Comparison of ENCODE assay signal across 8 cellular contexts in the genomic region with DNA sequence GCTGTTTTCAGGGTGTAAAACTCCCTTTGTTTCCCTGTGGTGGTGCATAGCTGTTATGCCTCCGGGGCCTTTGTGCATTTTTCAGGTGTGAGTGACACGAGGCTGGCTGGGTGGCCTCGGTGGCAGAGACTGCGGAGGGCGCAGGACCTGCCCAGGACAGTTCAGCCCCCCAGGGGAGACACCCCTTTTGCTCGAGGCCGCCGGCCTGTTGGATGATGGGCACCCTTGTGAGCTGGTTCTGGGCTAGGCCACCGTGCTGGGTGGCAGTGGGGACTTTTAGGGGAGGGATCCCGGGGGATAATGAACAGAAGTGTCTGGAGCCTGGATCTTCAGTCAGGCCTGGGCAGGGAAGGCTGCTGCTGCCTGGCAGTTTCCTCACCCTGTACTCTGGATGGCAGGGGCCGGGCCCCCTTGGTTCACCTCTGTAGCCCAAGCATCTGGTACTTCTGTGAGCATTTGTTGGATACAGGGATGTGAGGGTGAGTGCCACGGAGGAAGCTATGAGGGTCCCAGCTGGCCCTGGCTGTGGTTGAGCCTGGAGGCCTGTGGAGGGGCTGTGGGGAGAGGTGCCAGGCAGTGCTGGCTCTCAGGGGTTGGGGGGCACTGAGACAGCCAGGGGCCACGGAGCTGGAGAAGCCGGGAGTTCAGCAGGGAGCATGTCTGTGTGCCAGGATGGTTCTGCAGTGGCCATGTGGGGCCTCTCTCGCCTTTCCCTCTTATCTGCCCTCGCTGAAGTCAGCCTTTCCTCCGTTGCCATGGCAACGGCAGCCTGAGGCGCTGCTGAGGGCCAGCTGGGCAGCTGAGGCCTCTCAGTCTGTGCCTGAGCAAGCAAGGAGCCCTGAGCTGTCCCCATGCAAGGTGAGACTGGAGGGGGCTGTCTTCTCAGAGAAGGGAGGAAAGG. TPM values are rescaled to one million over a fixed set of nuclear protein-coding genes. Genes with fewer than 3 reads are reported as not detected.
DNase-seq lines count a peak whose midpoint lies in the region; ATAC-seq, FAIRE-seq and TF ChIP-seq lines count a peak whose summit lies in the region.

No MANE protein-coding gene starts in this region.

- H3K4me3 Mint-ChIP-seq in progenitor cell of endocrine pancreas (ENCODE audit: low read depth): no peak overlapping the region

- in situ Hi-C loops in GM13976 (cut with MboI; ENCODE audit: low sequenced_read_pairs, unreplicated experiment): no loop called here

- FAIRE-seq in RCC 7860 (lab: Jason Lieb, UNC): no peak

- H3K4me1 Mint-ChIP-seq in progenitor cell of endocrine pancreas (ENCODE audit: low read depth): peaks cover 7% of the 10 kb centered on the region

- H3K27me3 ChIP-seq in MG63: no peaks in the 10 kb centered on the region

- TF ChIP-seq CTCF in GM13976 (IDR thresholded peaks at IDR 0.05; ENCODE audit: borderline replicate concordance, control extremely low read depth, extremely low read depth, insufficient read depth, missing control alignments) (no peak), fibroblast of the aortic adventitia (IDR thresholded peaks at IDR 0.05; ENCODE audit: insufficient read depth, low read length) (no peak), progenitor cell of endocrine pancreas (IDR thresholded peaks at IDR 0.05; ENCODE audit: unreplicated experiment) (no peak)

- no peak for ATAC-seq in GM21576 (IDR thresholded peaks at IDR 0.05; ENCODE audit: unreplicated experiment)

- H3K27me3 Mint-ChIP-seq in progenitor cell of endocrine pancreas: peaks cover 27% of the 10 kb centered on the region

- DNase-seq in GM13976 (ENCODE audit: low spot score) (peak; percentile 25), RCC 7860 (ENCODE audit: low spot score) (peak; percentile 15), fibroblast of the aortic adventitia (ENCODE audit: low read depth) (peak; percentile 76), progenitor cell of endocrine pancreas (ENCODE audit: low spot score, unreplicated experiment) (peak; percentile 62), MG63 (no peak), NCI-H345 treated with DMSO at 0.1 percent for 48 hours (lab: John Stamatoyannopoulos, UW; ENCODE audit: unreplicated experiment) (no peak)
- no peak for DNase-seq in stimulated activated naive CD4-positive, alpha-beta T cell (lab: John Stamatoyannopoulos, UW)

- H3K4me3 ChIP-seq in fibroblast of the aortic adventitia (ENCODE audit: low read depth, low read length) (no peak overlapping the region), MG63 (no peak overlapping the region)

- peak overlapping the region; percentile 81 for H3K27ac Mint-ChIP-seq in progenitor cell of endocrine pancreas

- no peaks in the 10 kb centered on the region for H3K9me3 Mint-ChIP-seq in progenitor cell of endocrine pancreas (ENCODE audit: low read depth)

- no peaks in the 10 kb centered on the region for H3K36me3 Mint-ChIP-seq in progenitor cell of endocrine pancreas (ENCODE audit: insufficient read depth)

- H3K9me3 ChIP-seq in MG63: no peaks in the 10 kb centered on the region

- no peaks in the 10 kb centered on the region for H3K36me3 ChIP-seq in MG63

RNA-seq across cellular contexts. Expression of gene KY, which starts 49.0 kb away (rescaled TPM):
- total RNA-seq in fibroblast of the aortic adventitia (ENCODE audit: low replicate concordance): 1.6 and 10.5 TPM in 2 replicates
- total RNA-seq in progenitor cell of endocrine pancreas: not detected in 2 replicates
- 1.1 TPM in 1 of 2 replicates, not detected in the other for total RNA-seq in MG63 (2014; rRNA removed; shearing (Covaris generic); ENCODE audit: low replicate concordance)

Comparison
In these comparisons a context has a peak if more than half of its experiments do, and no peak if none do; other contexts are left out.
1. DNase-seq: peak in GM13976 (single experiment), RCC 7860 (single experiment), fibroblast of the aortic adventitia (single experiment) and progenitor cell of endocrine pancreas (single experiment); none in MG63 (single experiment), stimulated activated naive CD4-positive, alpha-beta T cell (0 of 6) and NCI-H345 treated with DMSO at 0.1 percent for 48 hours (single experiment).